ENCODE assay signal across 23 cellular contexts in genomic region chr1:228983231-228983660, GRCh38.
DNase-seq lines count a peak whose midpoint lies in the region; TF ChIP-seq lines count a peak whose summit lies in the region.
"Had no signal": no experiment of that assay in that cellular context is flagged by ENCODE, and none has a peak within 500 bp of the region (broad histone marks: within the 10 kb centered on the region; RNA-seq: fewer than 3 reads in every experiment).

No MANE protein-coding gene starts in this region.

- H3K79me2 ChIP-seq in trophoblast cell (ENCODE audit: control insufficient read depth, insufficient read depth, low read length, poor library complexity) = no peaks in the 10 kb centered on the region

- H3K27me3 ChIP-seq in trophoblast cell (ENCODE audit: insufficient read depth, low read length) = no peaks in the 10 kb centered on the region
- H3K27me3 ChIP-seq: BE2C, MG63, SJSA1 had no signal

- no peaks in the 10 kb centered on the region for H3K36me3 ChIP-seq in trophoblast cell (ENCODE audit: control insufficient read depth in 1 of 2, insufficient read depth in 2 of 2, low read length in 2 of 2)
- H3K36me3 ChIP-seq: BE2C, MG63, SJSA1 had no signal

- H4K8ac ChIP-seq in trophoblast cell (ENCODE audit: low read depth, low read length) = no peak overlapping the region

- H3K4me3 ChIP-seq in coronary artery (no peak overlapping the region), trophoblast cell (ENCODE audit: low read depth, low read length) (no peak overlapping the region)
- H3K4me3 ChIP-seq: GM23248, MG63, PC-9, SJSA1 had no signal

- no CpG with 5 or more reads among the region's 6 CpGs for WGBS in trophoblast cell (ENCODE audit: extremely low coverage, insufficient coverage, insufficient read length)

- no peak overlapping the region for H4K12ac ChIP-seq in trophoblast cell (ENCODE audit: low read depth, low read length)

- intact Hi-C loops in cardiac septum (cut with DNase I) = no loop called here

- H3K4me2 ChIP-seq in trophoblast cell (ENCODE audit: low read length) = no peak overlapping the region
- H3K4me2 ChIP-seq: PC-9 had no signal

- no peak overlapping the region for H3K4ac ChIP-seq in trophoblast cell (ENCODE audit: low read depth, low read length)

- H2BK5ac ChIP-seq in trophoblast cell (ENCODE audit: low read depth, low read length, poor library complexity) = no peak overlapping the region

- H3K9me3 ChIP-seq in trophoblast cell (ENCODE audit: insufficient read depth, low read depth, low read length) = peaks cover 3% of the 10 kb centered on the region
- H3K9me3 ChIP-seq: BE2C, MG63, SJSA1 had no signal

- H2AFZ ChIP-seq in trophoblast cell (ENCODE audit: insufficient read depth, low read length, poor library complexity) = no peak overlapping the region
- H2AFZ ChIP-seq: GM23248, PC-9 had no signal

- peaks cover 4% of the 10 kb centered on the region for H3K79me1 ChIP-seq in trophoblast cell (ENCODE audit: low read length)

- peaks cover 6 to 7% of the 10 kb centered on the region in 2 experiments for H3K4me1 ChIP-seq in trophoblast cell (ENCODE audit: control insufficient read depth in 1 of 2, insufficient read depth in 2 of 2, low read length in 2 of 2)

- H2AK5ac ChIP-seq in trophoblast cell (ENCODE audit: low read length) = peak overlapping the region; percentile 3

- no peak for TF ChIP-seq CTCF in coronary artery (IDR thresholded peaks at IDR 0.05)

- DNase-seq in activated effector memory CD4-positive, alpha-beta T cell treated with anti-CD3 and anti-CD28 coated beads, Interleukin-2, amount 50 U/mL, for 16 hours = peak; percentile 30
- no peak for DNase-seq in activated effector memory CD4-positive, alpha-beta T cell treated with Interleukin-2 at 50 U/mL for 16 hours
- DNase-seq in coronary artery (ENCODE audit: low spot score) (peak; percentile 69), trophoblast cell (no peak), cardiac septum (ENCODE audit: low spot score) (no peak), NCI-H774 (lab: John Stamatoyannopoulos, UW) (no peak), GDM1 (lab: John Stamatoyannopoulos, UW) (no peak)
- DNase-seq: 8988T; ACHN; BE2C; CD4-positive, alpha-beta T cell; GM23248; H7; KBM-7; MG63; NCI-H1105 treated with DMSO at 0.1 percent for 48 hours; NCI-H146; NCI-H1930; NCI-H2107; NCI-H446; NCI-H524 treated with DMSO at 0.1 percent for 48 hours; PC-9 had no signal

- no peak overlapping the region for H3K18ac ChIP-seq in trophoblast cell (ENCODE audit: low read length)

- H3K27ac ChIP-seq in coronary artery = peak overlapping the region in 1 of 2 donors; percentile 4
- no peak overlapping the region for H3K27ac ChIP-seq in trophoblast cell (ENCODE audit: low read depth, low read length)
- H3K27ac ChIP-seq: GM23248, PC-9, SJSA1 had no signal

- H2BK12ac ChIP-seq in trophoblast cell (ENCODE audit: low read length) = no peak overlapping the region

- H2BK120ac ChIP-seq in trophoblast cell (ENCODE audit: insufficient read depth, low read length, poor library complexity) = no peak overlapping the region

- no peak overlapping the region for H3K23ac ChIP-seq in trophoblast cell (ENCODE audit: low read length)

- no peak overlapping the region for H3K14ac ChIP-seq in trophoblast cell (ENCODE audit: low read length)

- no peak overlapping the region for H4K91ac ChIP-seq in trophoblast cell (ENCODE audit: low read depth, low read length)

- H3K9ac ChIP-seq in trophoblast cell (ENCODE audit: low read length) = no peak overlapping the region
- H3K9ac ChIP-seq: GM23248 had no signal

Comparison
In these comparisons a context has a peak if more than half of its experiments do, and no peak if none do; other contexts are left out.
1. DNase-seq: peak in activated effector memory CD4-positive, alpha-beta T cell treated with anti-CD3 and anti-CD28 coated beads, Interleukin-2, amount 50 U/mL, for 16 hours (single experiment) and coronary artery (single experiment); none in activated effector memory CD4-positive, alpha-beta T cell treated with Interleukin-2 at 50 U/mL for 16 hours (single experiment), trophoblast cell (0 of 2), cardiac septum (single experiment), NCI-H774 (single experiment) and GDM1 (single experiment).